ENCODE assay signal across 22 cellular contexts in genomic region chr15:60352525-60352924, GRCh38.
"Had no signal": no experiment of that assay in that cellular context is flagged by ENCODE, and none has a peak within 500 bp of the region (broad histone marks: within the 10 kb centered on the region; RNA-seq: fewer than 3 reads in every experiment).

No MANE protein-coding gene starts in this region.

- H3K27ac ChIP-seq: esophagus squamous epithelium, lower lobe of right lung, prostate gland, skin epidermis had no signal

- H3K4me1 ChIP-seq: esophagus squamous epithelium, lower lobe of right lung, prostate gland had no signal

- H3K9me3 Mint-ChIP-seq: activated B cell treated with CpG ODN at 0.5 μM for 24 hours, nephron progenitor cell, T-cell had no signal

- DNase-seq: activated B cell treated with CpG ODN at 0.5 μM for 24 hours; activated CD4-positive, alpha-beta memory T cell treated with anti-CD3 and anti-CD28 coated beads for 36 hours; activated CD4-positive, alpha-beta T cell treated with anti-CD3 and anti-CD28 coated beads for 4 hours; activated CD8-positive, alpha-beta memory T cell treated with anti-CD3 and anti-CD28 coated beads, Interleukin-2, amount 10 ng/mL, durations not matched to agents 7 days and 5 days; activated naive CD8-positive, alpha-beta T cell treated with anti-CD3 and anti-CD28 coated beads, Interleukin-2, amount 10 ng/mL, durations not matched to agents 7 days and 5 days; cerebellar nuclear complex; effector CD8-positive, alpha-beta T cell; esophagus squamous epithelium; hypothalamus; islet precursor cell; lower lobe of right lung; midbrain; nephron progenitor cell; occipital lobe; right cardiac atrium; stimulated activated CD4-positive, alpha-beta T cell treated with anti-CD3 and anti-CD28 coated beads, Interleukin-15, amount 100 ng/mL, for 24 hours; stimulated activated CD4-positive, alpha-beta T cell treated with anti-CD3 and anti-CD28 coated beads, Interleukin-2, amount 100 ng/mL, for 48 hours; stimulated activated naive CD8-positive, alpha-beta T cell treated with anti-CD3 and anti-CD28 coated beads, Interleukin-15, amount 100 ng/mL, for 72 hours; T-cell; trophoblast cell had no signal

- H3K9me3 ChIP-seq: esophagus squamous epithelium, lower lobe of right lung, prostate gland had no signal

- ATAC-seq: activated CD8-positive, alpha-beta memory T cell treated with anti-CD3 and anti-CD28 coated beads, Interleukin-2, amount 10 ng/mL, durations not matched to agents 7 days and 5 days; lower lobe of right lung; right cardiac atrium; stimulated activated naive CD8-positive, alpha-beta T cell treated with anti-CD3 and anti-CD28 coated beads, Interleukin-15, amount 100 ng/mL, for 72 hours; T-cell had no signal

- H3K27me3 Mint-ChIP-seq: activated B cell treated with CpG ODN at 0.5 μM for 24 hours; activated CD4-positive, alpha-beta memory T cell treated with anti-CD3 and anti-CD28 coated beads for 36 hours; activated CD8-positive, alpha-beta memory T cell treated with anti-CD3 and anti-CD28 coated beads, Interleukin-2, amount 10 ng/mL, durations not matched to agents 7 days and 5 days; activated naive CD8-positive, alpha-beta T cell treated with anti-CD3 and anti-CD28 coated beads, Interleukin-2, amount 10 ng/mL, durations not matched to agents 7 days and 5 days; stimulated activated naive CD8-positive, alpha-beta T cell treated with anti-CD3 and anti-CD28 coated beads, Interleukin-15, amount 100 ng/mL, for 72 hours; T-cell had no signal

- H3K4me3 Mint-ChIP-seq: activated B cell treated with CpG ODN at 0.5 μM for 24 hours; activated CD4-positive, alpha-beta memory T cell treated with anti-CD3 and anti-CD28 coated beads for 36 hours; activated CD8-positive, alpha-beta memory T cell treated with anti-CD3 and anti-CD28 coated beads, Interleukin-2, amount 10 ng/mL, durations not matched to agents 7 days and 5 days; activated naive CD8-positive, alpha-beta T cell treated with anti-CD3 and anti-CD28 coated beads, Interleukin-2, amount 10 ng/mL, durations not matched to agents 7 days and 5 days; nephron progenitor cell; stimulated activated naive CD8-positive, alpha-beta T cell treated with anti-CD3 and anti-CD28 coated beads, Interleukin-15, amount 100 ng/mL, for 72 hours; T-cell had no signal

- H3K4me1 Mint-ChIP-seq: activated B cell treated with CpG ODN at 0.5 μM for 24 hours; stimulated activated naive CD8-positive, alpha-beta T cell treated with anti-CD3 and anti-CD28 coated beads, Interleukin-15, amount 100 ng/mL, for 72 hours had no signal

- H3K27me3 ChIP-seq: esophagus squamous epithelium had no signal

- H3K4me3 ChIP-seq: esophagus squamous epithelium, lower lobe of right lung, prostate gland, skin epidermis had no signal

- H3K27ac Mint-ChIP-seq: activated B cell treated with CpG ODN at 0.5 μM for 24 hours; activated CD4-positive, alpha-beta memory T cell treated with anti-CD3 and anti-CD28 coated beads for 36 hours; activated CD8-positive, alpha-beta memory T cell treated with anti-CD3 and anti-CD28 coated beads, Interleukin-2, amount 10 ng/mL, durations not matched to agents 7 days and 5 days; activated naive CD8-positive, alpha-beta T cell treated with anti-CD3 and anti-CD28 coated beads, Interleukin-2, amount 10 ng/mL, durations not matched to agents 7 days and 5 days; nephron progenitor cell; stimulated activated naive CD8-positive, alpha-beta T cell treated with anti-CD3 and anti-CD28 coated beads, Interleukin-15, amount 100 ng/mL, for 72 hours; T-cell had no signal
